8 cellular contexts compared by ENCODE assay signal in the genomic region with DNA sequence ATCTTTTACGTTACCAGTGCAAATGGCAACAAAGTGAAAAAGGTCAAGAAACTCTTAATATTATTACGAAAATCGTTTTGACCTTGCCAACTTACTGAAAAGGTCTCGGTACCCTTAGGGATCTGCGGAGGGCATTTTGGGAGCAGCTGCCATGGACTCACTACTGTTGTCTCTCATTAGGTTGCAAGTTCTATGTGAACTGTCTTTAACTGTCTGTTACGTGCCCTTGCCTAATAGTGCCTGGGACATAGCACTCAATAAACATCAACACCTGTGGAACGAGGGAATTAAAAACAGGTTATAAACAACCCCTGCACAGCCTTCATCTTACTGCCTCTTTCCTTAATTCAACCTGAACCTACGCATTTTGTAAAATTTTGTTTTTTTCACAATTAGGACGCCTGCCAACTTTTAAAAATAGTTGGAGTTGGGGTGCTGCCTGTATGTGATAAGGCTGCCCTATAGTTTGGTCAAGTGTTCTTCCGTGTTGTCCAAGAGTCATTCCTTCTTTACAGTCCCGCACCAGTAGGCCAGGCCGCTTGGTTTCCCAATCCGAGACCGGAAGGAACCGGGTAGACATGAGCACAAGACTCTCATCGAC. TPM values are rescaled to one million over a fixed set of nuclear protein-coding genes. Genes with fewer than 3 reads are reported as not detected.
A peak's percentile ranks its signal among the peaks of the same experiment; 100 is the strongest.
DNase-seq lines count a peak whose midpoint lies in the region; ATAC-seq, FAIRE-seq and TF ChIP-seq lines count a peak whose summit lies in the region.

No MANE protein-coding gene starts in this region.

- peak overlapping the region; percentile 79 for H3K4me3 ChIP-seq in A549
- peak overlapping the region; percentile 100 for H3K4me3 ChIP-seq in iPS-18a (ENCODE audit: low read length)

- H3K36me3 ChIP-seq in iPS-18a (ENCODE audit: control insufficient read depth, low read depth, low read length), result no peaks in the 10 kb centered on the region

- H3K9me3 Mint-ChIP-seq in activated T-helper 2 cell treated with anti-CD3 and anti-CD28 coated beads, Interferon-gamma antibody, Interleukin-2, Interleukin-4, amounts not matched to agents 10 μg/mL and 5 μg/mL and 100 μg/mL, durations not matched to agents 14 hours and 24 hours and 36 hours, result no peaks in the 10 kb centered on the region
- H3K9me3 Mint-ChIP-seq in stimulated activated memory B cell treated with anti-CD40 and anti-IgM and Interleukin-4, amounts not matched to agents 10 μg/mL and 1 μg/mL and 100 μg/mL, for 72 hours, result no peaks in the 10 kb centered on the region

- peaks cover 8% of the 10 kb centered on the region for H3K36me3 Mint-ChIP-seq in activated T-helper 2 cell treated with anti-CD3 and anti-CD28 coated beads, Interferon-gamma antibody, Interleukin-2, Interleukin-4, amounts not matched to agents 10 μg/mL and 5 μg/mL and 100 μg/mL, durations not matched to agents 14 hours and 24 hours and 36 hours (ENCODE audit: low read depth)
- H3K36me3 Mint-ChIP-seq in stimulated activated memory B cell treated with anti-CD40 and anti-IgM and Interleukin-4, amounts not matched to agents 10 μg/mL and 1 μg/mL and 100 μg/mL, for 72 hours, result no peaks in the 10 kb centered on the region

- CTCF ChIA-PET in A549 (lab: Yijun Ruan, JAX), result no interaction called here

- no peaks in the 10 kb centered on the region for H3K27me3 ChIP-seq in iPS-18a (ENCODE audit: control insufficient read depth, insufficient read depth, low read length)

- 19% methylated on average over 16 of the region's 16 CpGs for WGBS in A549 (ENCODE audit: missing lambda C conversion rate)

- no peak for TF ChIP-seq RAD21 in A549 (conservative IDR thresholded peaks at IDR 0.05 in 1 of 2, IDR thresholded peaks at IDR 0.05 in 1 of 2)

- no peaks in the 10 kb centered on the region for H3K27me3 Mint-ChIP-seq in activated T-helper 2 cell treated with anti-CD3 and anti-CD28 coated beads, Interferon-gamma antibody, Interleukin-2, Interleukin-4, amounts not matched to agents 10 μg/mL and 5 μg/mL and 100 μg/mL, durations not matched to agents 14 hours and 24 hours and 36 hours (ENCODE audit: low read depth)
- no peaks in the 10 kb centered on the region for H3K27me3 Mint-ChIP-seq in stimulated activated memory B cell treated with anti-CD40 and anti-IgM and Interleukin-4, amounts not matched to agents 10 μg/mL and 1 μg/mL and 100 μg/mL, for 72 hours

- peak overlapping the region; percentile 99 for H3K27ac Mint-ChIP-seq in activated T-helper 2 cell treated with anti-CD3 and anti-CD28 coated beads, Interferon-gamma antibody, Interleukin-2, Interleukin-4, amounts not matched to agents 10 μg/mL and 5 μg/mL and 100 μg/mL, durations not matched to agents 14 hours and 24 hours and 36 hours
- peak overlapping the region; percentile 99 for H3K27ac Mint-ChIP-seq in stimulated activated memory B cell treated with anti-CD40 and anti-IgM and Interleukin-4, amounts not matched to agents 10 μg/mL and 1 μg/mL and 100 μg/mL, for 72 hours

- H3K4me1 ChIP-seq in A549 (peaks cover 24% of the 10 kb centered on the region), iPS-18a (ENCODE audit: control insufficient read depth, low read depth, low read length) (peaks cover 12% of the 10 kb centered on the region)

- intact Hi-C loops in activated T-helper 2 cell treated with anti-CD3 and anti-CD28 coated beads, Interferon-gamma antibody, Interleukin-2, Interleukin-4, amounts not matched to agents 10 μg/mL and 5 μg/mL and 100 μg/mL, durations not matched to agents 14 hours and 24 hours and 36 hours (cut with micrococcal nuclease), result loop anchor here (1.0 to 10.0 kb wide), 7 partner anchors 25 to 681 kb away; a partner anchor contains a TSS

- H3K9me3 ChIP-seq in A549 (no peaks in the 10 kb centered on the region), iPS-18a (ENCODE audit: control insufficient read depth, low read depth, low read length) (no peaks in the 10 kb centered on the region)

- H3K4me1 Mint-ChIP-seq in activated T-helper 2 cell treated with anti-CD3 and anti-CD28 coated beads, Interferon-gamma antibody, Interleukin-2, Interleukin-4, amounts not matched to agents 10 μg/mL and 5 μg/mL and 100 μg/mL, durations not matched to agents 14 hours and 24 hours and 36 hours (ENCODE audit: low read depth), result peaks cover 37% of the 10 kb centered on the region
- H3K4me1 Mint-ChIP-seq in stimulated activated memory B cell treated with anti-CD40 and anti-IgM and Interleukin-4, amounts not matched to agents 10 μg/mL and 1 μg/mL and 100 μg/mL, for 72 hours, result peaks cover 26% of the 10 kb centered on the region

- peak overlapping the region; percentile 99 for H3K9ac ChIP-seq in iPS-18a (ENCODE audit: low read length)

- H3K4me2 ChIP-seq in A549, result peak overlapping the region; percentile 81

- no peak for FAIRE-seq in A549 (lab: Jason Lieb, UNC)

- H3K27ac ChIP-seq in A549 (peak overlapping the region; percentile 99), iPS-18a (ENCODE audit: low read length) (peak overlapping the region; percentile 93)

- peak overlapping the region; percentile 92 for H3K4me3 Mint-ChIP-seq in activated T-helper 2 cell treated with anti-CD3 and anti-CD28 coated beads, Interferon-gamma antibody, Interleukin-2, Interleukin-4, amounts not matched to agents 10 μg/mL and 5 μg/mL and 100 μg/mL, durations not matched to agents 14 hours and 24 hours and 36 hours (ENCODE audit: low read depth)
- H3K4me3 Mint-ChIP-seq in stimulated activated memory B cell treated with anti-CD40 and anti-IgM and Interleukin-4, amounts not matched to agents 10 μg/mL and 1 μg/mL and 100 μg/mL, for 72 hours, result peak overlapping the region; percentile 94

- no peak for TF ChIP-seq CTCF in A549 (IDR thresholded peaks at IDR 0.05)

- ATAC-seq in A549, result peak in 1 of 2 experiments; percentile 65; a peak in 3 of 6 replicates
- ATAC-seq in GM19025 (IDR thresholded peaks at IDR 0.05; ENCODE audit: low read depth, unreplicated experiment), result peak; percentile 18
- peak; percentile 31 for ATAC-seq in HG03175 (IDR thresholded peaks at IDR 0.05; ENCODE audit: unreplicated experiment)
- ATAC-seq in stimulated activated memory B cell treated with anti-CD40 and anti-IgM and Interleukin-4, amounts not matched to agents 10 μg/mL and 1 μg/mL and 100 μg/mL, for 72 hours, result peak; percentile 39

- no peak for DNase-seq in A549 (ENCODE audit: low read depth in 1 of 2, low spot score in 1 of 2)
- no peak for DNase-seq in activated T-helper 2 cell treated with anti-CD3 and anti-CD28 coated beads, Interferon-gamma antibody, Interleukin-2, Interleukin-4, amounts not matched to agents 10 μg/mL and 5 μg/mL and 100 μg/mL, durations not matched to agents 14 hours and 24 hours and 36 hours (ENCODE audit: low spot score)
- DNase-seq in NCI-H2171 treated with DMSO at 0.1 percent for 48 hours (lab: John Stamatoyannopoulos, UW), result no peak
- no peak for DNase-seq in SKM-1 treated with dmso at 0.1 percent for 144 hours (lab: John Stamatoyannopoulos, UW; ENCODE audit: unreplicated experiment)

- TF ChIP-seq POLR2A in A549 (IDR thresholded peaks at IDR 0.05; ENCODE audit: low read length), result no peak

- POLR2A ChIA-PET in A549 (lab: Yijun Ruan, JAX), result interaction anchor here (0.6 to 1.4 kb wide), 12 partner anchors 8 to 420 kb away, joined by 3 to 13 read pairs (median 4); a partner anchor contains a TSS

- no peak for TF ChIP-seq EP300 in A549 (IDR thresholded peaks at IDR 0.05)

TF ChIP-seq in A549, 52 proteins besides CTCF, POLR2A, EP300 and RAD21:
- TF ChIP-seq, protein P1, sequence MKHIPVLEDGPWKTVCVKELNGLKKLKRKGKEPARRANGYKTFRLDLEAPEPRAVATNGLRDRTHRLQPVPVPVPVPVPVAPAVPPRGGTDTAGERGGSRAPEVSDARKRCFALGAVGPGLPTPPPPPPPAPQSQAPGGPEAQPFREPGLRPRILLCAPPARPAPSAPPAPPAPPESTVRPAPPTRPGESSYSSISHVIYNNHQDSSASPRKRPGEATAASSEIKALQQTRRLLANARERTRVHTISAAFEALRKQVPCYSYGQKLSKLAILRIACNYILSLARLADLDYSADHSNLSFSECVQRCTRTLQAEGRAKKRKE (CRISPR knock-in tag; IDR thresholded peaks at IDR 0.05; ENCODE audit: low read depth), result 0 out of 2 replicates have a peak, but pooled peaks have one; percentile 15
- TF ChIP-seq HOXA7 (CRISPR knock-in tag; IDR thresholded peaks at IDR 0.05), result no peak

RNA-seq across cellular contexts. Expression of a gene that starts 0.5 kb away (rescaled TPM):
- polyA plus RNA-seq in A549 (2011; rRNA removed) (67.7 and 87.1 TPM in 2 replicates), A549 (2017; fragmentation: RNase III; extraction: RNeasy Plus Mini Kit Qiagen cat#74134 plus additional on column Dnase treatment) (45.7 to 48.4 TPM (median 47.6 TPM) in 3 replicates)
- 14.0 and 14.7 TPM in 2 replicates for polyA plus RNA-seq in A549 (2012; cell fraction: cytosol; rRNA removed)
- polyA plus RNA-seq in A549 (2012; cell fraction: nucleus; rRNA removed), result 34.6 and 38.0 TPM in 2 replicates
- polyA minus RNA-seq in A549 (2011; rRNA and poly(A)+ RNA removed), result 80.1 and 93.5 TPM in 2 replicates
- total RNA-seq in activated T-helper 2 cell treated with anti-CD3 and anti-CD28 coated beads, Interferon-gamma antibody, Interleukin-2, Interleukin-4, amounts not matched to agents 10 μg/mL and 5 μg/mL and 100 μg/mL, durations not matched to agents 14 hours and 24 hours and 36 hours, result 67.8 and 69.9 TPM in 2 replicates
